Comparison of ENCODE assay signal across 1 cellular context in the genomic region with DNA sequence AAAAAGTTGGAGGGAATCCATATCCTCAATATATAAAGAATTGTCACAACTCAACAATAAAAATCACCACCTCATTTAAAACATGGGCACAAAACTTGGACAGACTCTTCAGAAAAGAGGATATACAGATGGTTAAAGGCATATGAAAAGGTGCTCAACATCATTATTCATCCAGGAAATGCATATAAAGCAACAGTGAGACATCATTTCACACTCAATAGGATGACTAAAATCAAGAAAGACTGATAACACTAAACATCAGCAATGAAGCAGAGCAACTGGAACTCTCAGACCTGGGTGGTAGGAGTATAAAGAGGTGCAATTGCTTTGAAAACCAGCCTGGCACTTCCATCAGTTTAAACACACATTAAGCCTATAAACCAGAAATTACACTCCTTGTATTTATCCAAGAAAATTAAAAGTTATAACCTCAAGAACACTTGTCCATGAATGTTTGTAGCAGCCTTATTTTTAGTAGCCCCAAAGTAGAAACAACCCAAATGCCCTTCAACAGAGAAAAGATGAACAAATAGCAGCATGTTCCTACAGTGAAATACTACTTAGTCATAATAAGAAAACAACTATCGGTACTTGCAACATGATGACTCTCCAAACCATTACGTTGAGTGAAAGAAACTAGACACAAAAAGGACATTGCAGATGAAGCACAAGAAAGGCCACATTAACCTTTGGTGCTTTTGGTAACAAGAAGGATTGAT.
TF ChIP-seq lines count a peak whose summit lies in the region.

No MANE protein-coding gene starts in this region.

TF ChIP-seq in HepG2, 621 proteins besides CTCF, POLR2A, EP300 and RAD21 (continued from another document):
- TF ChIP-seq, protein P1, sequence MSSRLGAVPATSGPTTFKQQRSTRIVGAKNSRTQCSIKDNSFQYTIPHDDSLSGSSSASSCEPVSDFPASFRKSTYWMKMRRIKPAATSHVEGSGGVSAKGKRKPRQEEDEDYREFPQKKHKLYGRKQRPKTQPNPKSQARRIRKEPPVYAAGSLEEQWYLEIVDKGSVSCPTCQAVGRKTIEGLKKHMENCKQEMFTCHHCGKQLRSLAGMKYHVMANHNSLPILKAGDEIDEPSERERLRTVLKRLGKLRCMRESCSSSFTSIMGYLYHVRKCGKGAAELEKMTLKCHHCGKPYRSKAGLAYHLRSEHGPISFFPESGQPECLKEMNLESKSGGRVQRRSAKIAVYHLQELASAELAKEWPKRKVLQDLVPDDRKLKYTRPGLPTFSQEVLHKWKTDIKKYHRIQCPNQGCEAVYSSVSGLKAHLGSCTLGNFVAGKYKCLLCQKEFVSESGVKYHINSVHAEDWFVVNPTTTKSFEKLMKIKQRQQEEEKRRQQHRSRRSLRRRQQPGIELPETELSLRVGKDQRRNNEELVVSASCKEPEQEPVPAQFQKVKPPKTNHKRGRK (CRISPR knock-in tag; IDR thresholded peaks at IDR 0.05): no peak
- TF ChIP-seq U2AF2 (IDR thresholded peaks at IDR 0.05; ENCODE audit: low read depth, low read length): no peak
- no peak for TF ChIP-seq TCF12 (IDR thresholded peaks at IDR 0.05)
- TF ChIP-seq TCF12 (CRISPR knock-in tag; IDR thresholded peaks at IDR 0.05): no peak
- no peak for TF ChIP-seq SSRP1 (CRISPR knock-in tag; IDR thresholded peaks at IDR 0.05)
